In the genomic region with DNA sequence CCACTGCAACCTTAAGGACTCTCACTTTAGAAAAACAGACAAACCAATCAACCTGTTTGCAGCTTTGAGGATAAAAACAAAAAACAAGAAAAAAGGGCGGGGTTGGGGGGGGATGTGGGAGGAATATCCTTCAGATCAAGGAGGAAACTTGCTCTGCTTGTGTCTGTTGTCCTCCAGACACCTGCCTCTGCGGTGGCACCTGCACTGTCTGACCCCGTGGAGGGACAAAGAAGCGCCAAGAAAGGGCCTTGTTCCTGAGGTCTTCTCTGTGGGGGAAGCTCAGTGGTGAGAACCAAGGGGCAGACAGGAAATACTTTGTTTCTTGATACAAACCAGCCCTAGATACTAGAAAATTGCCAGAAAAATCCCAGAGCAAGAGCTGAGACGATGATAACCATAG, we compare ENCODE assay signal across 18 cellular contexts.
"Had no signal": no experiment of that assay in that cellular context is flagged by ENCODE, and none has a peak within 500 bp of the region (broad histone marks: within the 10 kb centered on the region; RNA-seq: fewer than 3 reads in every experiment).

No MANE protein-coding gene starts in this region.

- H3K4me1 ChIP-seq: stomach, suprapubic skin, transverse colon, uterus had no signal

- H3K27ac ChIP-seq: stomach, suprapubic skin, transverse colon, uterus, VCaP had no signal

- H3K27me3 Mint-ChIP-seq: activated naive CD8-positive, alpha-beta T cell treated with anti-CD3 and anti-CD28 coated beads, Interleukin-2, amount 50 U/mL, for 24 hours; brain; stimulated activated memory B cell treated with anti-CD40 and anti-IgM and Interleukin-4, amounts not matched to agents 10 μg/mL and 1 μg/mL and 100 μg/mL, for 72 hours had no signal

- H3K4me1 Mint-ChIP-seq: stimulated activated memory B cell treated with anti-CD40 and anti-IgM and Interleukin-4, amounts not matched to agents 10 μg/mL and 1 μg/mL and 100 μg/mL, for 72 hours had no signal

- H3K27ac Mint-ChIP-seq: activated naive CD8-positive, alpha-beta T cell treated with anti-CD3 and anti-CD28 coated beads, Interleukin-2, amount 50 U/mL, for 24 hours; stimulated activated memory B cell treated with anti-CD40 and anti-IgM and Interleukin-4, amounts not matched to agents 10 μg/mL and 1 μg/mL and 100 μg/mL, for 72 hours had no signal

- H3K36me3 Mint-ChIP-seq: brain; stimulated activated memory B cell treated with anti-CD40 and anti-IgM and Interleukin-4, amounts not matched to agents 10 μg/mL and 1 μg/mL and 100 μg/mL, for 72 hours had no signal

- H3K4me3 Mint-ChIP-seq: activated naive CD8-positive, alpha-beta T cell treated with anti-CD3 and anti-CD28 coated beads, Interleukin-2, amount 50 U/mL, for 24 hours; brain; nephron progenitor cell; stimulated activated memory B cell treated with anti-CD40 and anti-IgM and Interleukin-4, amounts not matched to agents 10 μg/mL and 1 μg/mL and 100 μg/mL, for 72 hours had no signal

- H3K27me3 ChIP-seq: stomach, suprapubic skin, transverse colon, uterus had no signal

- H3K9me3 Mint-ChIP-seq: activated naive CD8-positive, alpha-beta T cell treated with anti-CD3 and anti-CD28 coated beads, Interleukin-2, amount 50 U/mL, for 24 hours; stimulated activated memory B cell treated with anti-CD40 and anti-IgM and Interleukin-4, amounts not matched to agents 10 μg/mL and 1 μg/mL and 100 μg/mL, for 72 hours had no signal

- H3K36me3 ChIP-seq: stomach, suprapubic skin, transverse colon, uterus had no signal

- H3K4me3 ChIP-seq: stomach, suprapubic skin, transverse colon, uterus had no signal

- DNase-seq: activated CD4-positive, alpha-beta T cell treated with anti-CD3 and anti-CD28 coated beads, Interleukin-2, amount 50 U/mL, for 4 hours; activated effector memory CD4-positive, alpha-beta T cell treated with Interleukin-2 at 50 U/mL for 16 hours; activated naive CD4-positive, alpha-beta T cell treated with anti-CD3 and anti-CD28 coated beads, Interleukin-2, amount 50 U/mL, for 16 hours; activated naive CD8-positive, alpha-beta T cell treated with anti-CD3 and anti-CD28 coated beads, Interleukin-2, amount 50 U/mL, for 24 hours; activated T-cell treated with anti-CD3 and anti-CD28 coated beads, Interleukin-2, amount 50 U/mL, for 48 hours; left colon; mesenchymal stem cell; nephron progenitor cell; occipital lobe; stomach; transverse colon; uterus had no signal

- H3K9me3 ChIP-seq: stomach, suprapubic skin, transverse colon, uterus had no signal

- ATAC-seq: activated CD4-positive, CD25-positive, alpha-beta regulatory T cell treated with anti-CD3 and anti-CD28 coated beads, Interleukin-2, amount 50 U/mL, for 24 hours; activated naive CD8-positive, alpha-beta T cell treated with anti-CD3 and anti-CD28 coated beads, Interleukin-2, amount 50 U/mL, for 24 hours; left colon; sciatic nerve; stimulated activated memory B cell treated with anti-CD40 and anti-IgM and Interleukin-4, amounts not matched to agents 10 μg/mL and 1 μg/mL and 100 μg/mL, for 72 hours had no signal
